In the genomic region with DNA sequence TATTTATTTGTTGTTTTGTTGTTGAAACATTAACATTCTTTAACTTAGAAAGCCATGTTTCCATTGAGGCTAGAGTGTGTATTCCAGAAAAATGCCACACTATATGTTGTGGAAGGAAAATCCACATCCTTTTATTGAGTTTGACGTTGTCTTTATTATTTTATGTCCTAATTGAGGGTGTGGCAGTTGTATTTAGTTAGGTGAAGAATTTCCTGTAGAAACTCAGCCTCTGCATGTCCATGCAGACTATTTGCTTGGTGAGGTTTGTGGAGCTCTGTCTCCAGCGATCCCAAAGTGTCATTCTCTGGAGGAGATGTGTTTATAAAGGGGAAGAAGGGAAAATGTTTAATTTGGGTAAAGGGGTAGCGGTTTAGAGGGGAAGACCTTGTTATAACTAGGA, we compare ENCODE assay signal across 21 cellular contexts. TPM values are rescaled to one million over a fixed set of nuclear protein-coding genes. Genes with fewer than 3 reads are reported as not detected.
A peak's percentile ranks its signal among the peaks of the same experiment; 100 is the strongest.
DNase-seq lines count a peak whose midpoint lies in the region; ATAC-seq, FAIRE-seq and TF ChIP-seq lines count a peak whose summit lies in the region.
"Had no signal": no experiment of that assay in that cellular context is flagged by ENCODE, and none has a peak within 500 bp of the region (broad histone marks: within the 10 kb centered on the region; RNA-seq: fewer than 3 reads in every experiment).

No MANE protein-coding gene starts in this region.

- no peak for TF ChIP-seq POLR2A in transverse colon (IDR thresholded peaks at IDR 0.05)

- no peak overlapping the region for H3K4me3 Mint-ChIP-seq in activated naive CD4-positive, alpha-beta T cell treated with anti-CD3 and anti-CD28 coated beads, Interleukin-2, amount 50 U/mL, for 24 hours

- in situ Hi-C loops in transverse colon (cut with MboI; ENCODE audit: low pct_ligation_motif_present in 1 of 4, low pct_unique_long_range_greater_than_20kb in 1 of 4, low sequenced_read_pairs in 3 of 4) = no loop called here

- H3K27me3 ChIP-seq in bronchial epithelial cell (ENCODE audit: control insufficient read depth, insufficient read depth, low read length) = no peaks in the 10 kb centered on the region
- no peaks in the 10 kb centered on the region for H3K27me3 ChIP-seq in transverse colon

- no peaks in the 10 kb centered on the region for H3K27me3 Mint-ChIP-seq in activated naive CD4-positive, alpha-beta T cell treated with anti-CD3 and anti-CD28 coated beads, Interleukin-2, amount 50 U/mL, for 24 hours
- H3K27me3 Mint-ChIP-seq: CD4-positive, alpha-beta memory T cell had no signal

- H3K9me3 Mint-ChIP-seq in activated naive CD4-positive, alpha-beta T cell treated with anti-CD3 and anti-CD28 coated beads, Interleukin-2, amount 50 U/mL, for 24 hours = no peaks in the 10 kb centered on the region
- H3K9me3 Mint-ChIP-seq: CD4-positive, alpha-beta memory T cell had no signal

- intact Hi-C loops in mucosa of descending colon (cut with DNase I, micrococcal nuclease) (no loop called here), transverse colon (cut with DNase I; ENCODE audit: low total_unique reads) (no loop called here)

- 17 to 45% methylated on average over 3 of the region's 3 CpGs for WGBS in transverse colon (ENCODE audit: low coverage in 1 of 2), 2 donors

- DNase-seq in activated naive CD4-positive, alpha-beta T cell treated with anti-CD3 and anti-CD28 coated beads, Interleukin-2, amount 50 U/mL, for 16 hours = no peak
- DNase-seq in bronchial epithelial cell (ENCODE audit: low read depth) (peak; percentile 59), mucosa of descending colon (no peak), transverse colon (no peak), SIG-M5 (lab: John Stamatoyannopoulos, UW) (no peak)
- DNase-seq: CD4-positive, alpha-beta memory T cell; GM23248; NCI-H1417; NCI-H187; NCI-H2227 treated with DMSO at 0.1 percent for 48 hours; NCI-H510A treated with DMSO at 0.1 percent for 48 hours; NCI-H774; OCI-M1; SHP77 had no signal

- peaks cover 18% of the 10 kb centered on the region for H3K36me3 Mint-ChIP-seq in activated naive CD4-positive, alpha-beta T cell treated with anti-CD3 and anti-CD28 coated beads, Interleukin-2, amount 50 U/mL, for 24 hours

- H3K27ac ChIP-seq in transverse colon = peak overlapping the region; percentile 10 to 58 (median 50)
- H3K27ac ChIP-seq: A549, GM23248, HL-60, KMS-11 had no signal

- H3K4me1 ChIP-seq in mucosa of descending colon (ENCODE audit: low read depth) (peaks cover 12% of the 10 kb centered on the region), transverse colon (peaks cover 0 to 30% (median 11%) of the 10 kb centered on the region in 4 donors)
- H3K4me1 ChIP-seq: HAP-1 had no signal

- no peak overlapping the region for H3K4me3 ChIP-seq in bronchial epithelial cell (ENCODE audit: low read depth, low read length)
- no peak overlapping the region for H3K4me3 ChIP-seq in mucosa of descending colon
- no peak overlapping the region for H3K4me3 ChIP-seq in transverse colon
- H3K4me3 ChIP-seq: A549, GM23248, HAP-1 had no signal

- no peak for TF ChIP-seq EP300 in transverse colon (IDR thresholded peaks at IDR 0.05; ENCODE audit: low read depth)

- no peak for TF ChIP-seq CTCF in bronchial epithelial cell (IDR thresholded peaks at IDR 0.05; ENCODE audit: insufficient read depth, low read length, severe bottlenecking)
- TF ChIP-seq CTCF in mucosa of descending colon (IDR thresholded peaks at IDR 0.05) = no peak
- no peak for TF ChIP-seq CTCF in transverse colon (IDR thresholded peaks at IDR 0.05)

- H3K9me3 ChIP-seq in mucosa of descending colon = no peaks in the 10 kb centered on the region
- no peaks in the 10 kb centered on the region for H3K9me3 ChIP-seq in transverse colon
- H3K9me3 ChIP-seq: A549, HAP-1 had no signal

- peaks cover 32% of the 10 kb centered on the region for H3K4me1 Mint-ChIP-seq in activated naive CD4-positive, alpha-beta T cell treated with anti-CD3 and anti-CD28 coated beads, Interleukin-2, amount 50 U/mL, for 24 hours

- no peak for FAIRE-seq in bronchial epithelial cell (lab: Jason Lieb, UNC)
- FAIRE-seq: A549 had no signal

- H3K36me3 ChIP-seq in bronchial epithelial cell (ENCODE audit: control insufficient read depth, insufficient read depth, low read length) (peaks cover 1% of the 10 kb centered on the region), mucosa of descending colon (ENCODE audit: low read depth) (no peaks in the 10 kb centered on the region), transverse colon (peaks cover 0 to 4% (median 0%) of the 10 kb centered on the region in 4 donors)

- H3K27ac Mint-ChIP-seq in activated naive CD4-positive, alpha-beta T cell treated with anti-CD3 and anti-CD28 coated beads, Interleukin-2, amount 50 U/mL, for 24 hours = peak overlapping the region; percentile 61

- ATAC-seq in mucosa of descending colon (peak; percentile 83), GM21367 (IDR thresholded peaks at IDR 0.05; ENCODE audit: unreplicated experiment) (no peak), HG02759 (IDR thresholded peaks at IDR 0.05; ENCODE audit: unreplicated experiment) (no peak)
- ATAC-seq: A549 had no signal

RNA-seq across cellular contexts. Expression of a gene that starts 46.6 kb away (rescaled TPM):
- total RNA-seq in bronchial epithelial cell = 13.4 and 16.1 TPM in 2 replicates
- 10 to 100 TPM; 20.6 to 55.2 (median 26.1) TPM for total RNA-seq in mucosa of descending colon
- 10 to 100 TPM; 15.0 to 34.6 (median 26.5) TPM for total RNA-seq in transverse colon
